1 cellular context compared by ENCODE assay signal in the genomic region with DNA sequence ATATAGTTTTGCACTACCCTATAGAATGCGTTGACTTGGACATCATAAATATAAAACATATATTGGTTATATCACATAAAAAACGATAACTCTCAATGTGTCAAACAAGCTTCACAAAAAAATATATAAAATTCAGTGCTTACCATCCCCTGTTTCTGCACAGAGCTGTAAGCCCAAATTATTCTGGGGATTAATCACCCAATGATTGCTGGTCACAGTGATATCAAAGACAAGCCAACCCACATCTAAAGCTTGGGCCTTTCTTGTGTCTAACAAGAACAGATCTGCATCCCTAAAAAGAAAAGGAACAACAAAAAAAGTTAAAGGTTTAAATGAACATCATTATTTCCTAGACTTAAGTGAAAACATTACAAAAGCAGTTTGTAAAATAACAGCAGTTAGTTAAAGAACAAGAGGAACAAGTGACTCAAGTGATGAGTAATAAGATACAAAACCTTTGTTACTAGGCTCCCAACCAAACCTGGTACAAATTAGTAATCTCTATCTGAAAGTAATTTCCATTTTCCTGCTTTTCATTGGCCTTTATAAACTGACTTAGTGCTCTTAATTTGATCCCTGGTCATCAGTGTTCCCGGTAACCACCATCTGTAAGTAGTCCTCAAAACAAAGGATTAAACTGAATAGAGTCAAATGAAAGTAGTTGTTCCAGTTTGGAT.
A peak's percentile ranks its signal among the peaks of the same experiment; 100 is the strongest.
TF ChIP-seq lines count a peak whose summit lies in the region.

No MANE protein-coding gene starts in this region.

TF ChIP-seq in IMR-90, 13 proteins besides CTCF, POLR2A, EP300 and RAD21:
- TF ChIP-seq NFE2L2 (IDR thresholded peaks at IDR 0.05; ENCODE audit: low read depth, low read length) (no peak), FOS (IDR thresholded peaks at IDR 0.05; ENCODE audit: low read depth, low read length) (0 out of 2 replicates have a peak, but pooled peaks have one; percentile 15)
